28 cellular contexts compared by ENCODE assay signal in the genomic region with DNA sequence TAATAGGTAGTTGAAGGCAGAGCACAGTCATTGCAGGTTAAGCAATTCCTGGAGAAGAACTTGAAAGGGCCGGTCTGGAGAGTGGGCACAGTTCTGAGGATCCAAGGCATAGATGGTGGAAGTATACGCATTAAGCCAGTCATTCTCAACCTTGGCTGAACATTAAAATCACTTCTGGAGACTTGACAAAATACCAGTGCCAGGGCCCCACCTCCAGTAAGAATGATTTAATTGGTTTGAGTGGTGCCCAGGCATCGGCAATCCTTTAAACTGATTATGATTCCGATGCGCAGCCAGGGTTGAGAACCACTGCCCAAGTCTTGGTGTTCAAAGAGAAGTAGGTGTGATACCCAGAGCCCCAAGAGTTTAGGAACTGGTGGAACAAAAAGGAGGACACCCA.
"Had no signal": no experiment of that assay in that cellular context is flagged by ENCODE, and none has a peak within 500 bp of the region (broad histone marks: within the 10 kb centered on the region; RNA-seq: fewer than 3 reads in every experiment).

No MANE protein-coding gene starts in this region.

- H3K27ac ChIP-seq: neural progenitor cell, ovary, prostate gland, right lobe of liver, sigmoid colon, spleen, suprapubic skin, testis, tibial artery, transverse colon, upper lobe of right lung, uterus had no signal

- H3K36me3 ChIP-seq: neural progenitor cell, ovary, prostate gland, right lobe of liver, sigmoid colon, spleen, suprapubic skin, tibial artery, transverse colon, upper lobe of right lung, uterus had no signal

- ATAC-seq: naive thymus-derived CD4-positive, alpha-beta T cell; natural killer cell; stimulated activated memory B cell treated with anti-CD40 and anti-IgM and Interleukin-4, amounts not matched to agents 10 μg/mL and 1 μg/mL and 100 μg/mL, for 72 hours; stimulated activated naive CD8-positive, alpha-beta T cell treated with anti-CD3 and anti-CD28 coated beads, Interleukin-15, amount 100 ng/mL, for 72 hours; stimulated activated naive CD8-positive, alpha-beta T cell treated with anti-CD3 and anti-CD28 coated beads, Interleukin-15, Interleukin-2, amounts not matched to agents 100 U/mL and 50 U/mL, for 24 hours; upper lobe of right lung had no signal

- H3K27me3 ChIP-seq: neural progenitor cell, ovary, right lobe of liver, sigmoid colon, spleen, suprapubic skin, testis, tibial artery, transverse colon, upper lobe of right lung, uterus had no signal

- H3K9ac ChIP-seq: neural progenitor cell had no signal

- DNase-seq: naive thymus-derived CD4-positive, alpha-beta T cell; natural killer cell; occipital lobe; ovary; right cardiac atrium; right lobe of liver; sigmoid colon; spleen; stimulated activated CD4-positive, alpha-beta T cell treated with anti-CD3 and anti-CD28 coated beads, Interleukin-12 subunit alpha, Interleukin-12 subunit beta, amount 100 ng/mL, for 4 hours; stimulated activated CD4-positive, alpha-beta T cell treated with anti-CD3 and anti-CD28 coated beads, Interleukin-1b, Interleukin-23, amount 100 ng/mL, for 48 hours; stimulated activated CD4-positive, alpha-beta T cell treated with anti-CD3 and anti-CD28 coated beads, Interleukin-4, amount 100 ng/mL, for 1 hour; stimulated activated CD4-positive, alpha-beta T cell treated with anti-CD3 and anti-CD28 coated beads, Interleukin-4, amount 100 ng/mL, for 4 hours; stimulated activated CD8-positive, alpha-beta memory T cell treated with anti-CD3 and anti-CD28 coated beads, Interleukin-4, amount 100 ng/mL, for 48 hours; stimulated activated naive CD4-positive, alpha-beta T cell; stimulated activated naive CD8-positive, alpha-beta T cell treated with anti-CD3 and anti-CD28 coated beads, Interleukin-15, amount 100 ng/mL, for 72 hours; stimulated activated naive CD8-positive, alpha-beta T cell treated with anti-CD3 and anti-CD28 coated beads, Interleukin-15, Interleukin-2, amounts not matched to agents 100 U/mL and 50 U/mL, for 24 hours; substantia nigra; testis; tibial artery; transverse colon; upper lobe of right lung; uterus had no signal

- H2AFZ ChIP-seq: neural progenitor cell had no signal

- H3K4me1 ChIP-seq: prostate gland, sigmoid colon, spleen, testis, tibial artery, transverse colon, upper lobe of right lung, uterus had no signal

- H3K4me3 ChIP-seq: neural progenitor cell, ovary, prostate gland, right lobe of liver, sigmoid colon, skin epidermis, smooth muscle cell, spleen, suprapubic skin, testis, tibial artery, transverse colon, upper lobe of right lung, uterus had no signal

- H3K4me2 ChIP-seq: neural progenitor cell, smooth muscle cell had no signal

- H3K9me3 ChIP-seq: ovary, prostate gland, right lobe of liver, sigmoid colon, spleen, suprapubic skin, testis, transverse colon, upper lobe of right lung, uterus had no signal
